ENCODE assay signal across 28 cellular contexts in the genomic region with DNA sequence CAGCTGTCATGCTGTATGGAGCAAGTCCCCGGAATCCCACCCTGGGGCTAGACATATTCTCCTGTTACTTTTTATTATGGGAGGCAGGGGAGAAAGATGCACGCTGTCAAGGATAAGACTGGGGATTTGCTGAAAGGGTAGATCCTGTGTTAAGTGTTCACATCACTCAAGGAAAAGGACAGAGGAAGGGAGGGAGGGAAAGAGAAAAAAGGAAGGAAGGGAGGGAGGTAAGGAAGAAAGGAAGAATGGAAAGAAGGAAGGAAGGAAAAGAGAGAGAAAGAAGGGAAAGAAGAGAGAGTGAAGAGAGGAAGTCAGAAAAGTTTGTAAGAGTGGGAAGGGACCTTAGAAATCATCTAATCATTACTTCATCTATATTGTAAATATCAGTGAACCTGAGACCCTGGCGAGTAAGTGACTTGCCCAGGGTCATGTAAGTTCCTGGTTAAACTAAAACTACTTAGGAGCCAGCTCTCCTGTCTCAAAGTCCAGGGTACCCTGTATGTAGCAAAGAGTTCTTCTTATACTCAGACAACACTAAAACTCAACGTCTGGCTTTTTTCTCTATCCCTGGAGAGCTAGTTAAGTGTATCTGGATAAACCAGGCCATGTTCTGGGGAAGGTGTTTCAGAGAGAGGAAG. TPM values are rescaled to one million over a fixed set of nuclear protein-coding genes. Genes with fewer than 3 reads are reported as not detected.
"Had no signal": no experiment of that assay in that cellular context is flagged by ENCODE, and none has a peak within 500 bp of the region (broad histone marks: within the 10 kb centered on the region; RNA-seq: fewer than 3 reads in every experiment).

No MANE protein-coding gene starts in this region.

- ATAC-seq: naive thymus-derived CD4-positive, alpha-beta T cell; natural killer cell; psoas muscle; right cardiac atrium; sciatic nerve; stimulated activated memory B cell treated with anti-CD40 and anti-IgM and Interleukin-4, amounts not matched to agents 10 μg/mL and 1 μg/mL and 100 μg/mL, for 72 hours; stimulated activated naive CD8-positive, alpha-beta T cell treated with anti-CD3 and anti-CD28 coated beads, Interleukin-15, amount 100 ng/mL, for 72 hours; stimulated activated naive CD8-positive, alpha-beta T cell treated with anti-CD3 and anti-CD28 coated beads, Interleukin-15, Interleukin-2, amounts not matched to agents 100 U/mL and 50 U/mL, for 24 hours; upper lobe of right lung had no signal

- H3K4me1 ChIP-seq: parathyroid adenoma, psoas muscle, spleen, suprapubic skin, testis, tibial artery, transverse colon, upper lobe of right lung, uterus had no signal

- H3K36me3 ChIP-seq: neural progenitor cell, ovary, spleen, suprapubic skin, tibial artery, transverse colon, upper lobe of right lung, uterus had no signal

- DNase-seq: naive thymus-derived CD4-positive, alpha-beta T cell; natural killer cell; occipital lobe; ovary; posterior cingulate gyrus; psoas muscle; right cardiac atrium; spleen; stimulated activated CD4-positive, alpha-beta T cell treated with anti-CD3 and anti-CD28 coated beads, Interleukin-12 subunit alpha, Interleukin-12 subunit beta, amount 100 ng/mL, for 4 hours; stimulated activated CD4-positive, alpha-beta T cell treated with anti-CD3 and anti-CD28 coated beads, Interleukin-1b, Interleukin-23, amount 100 ng/mL, for 48 hours; stimulated activated CD4-positive, alpha-beta T cell treated with anti-CD3 and anti-CD28 coated beads, Interleukin-4, amount 100 ng/mL, for 1 hour; stimulated activated CD4-positive, alpha-beta T cell treated with anti-CD3 and anti-CD28 coated beads, Interleukin-4, amount 100 ng/mL, for 4 hours; stimulated activated CD8-positive, alpha-beta memory T cell treated with anti-CD3 and anti-CD28 coated beads, Interleukin-4, amount 100 ng/mL, for 48 hours; stimulated activated naive CD4-positive, alpha-beta T cell; stimulated activated naive CD8-positive, alpha-beta T cell treated with anti-CD3 and anti-CD28 coated beads, Interleukin-15, amount 100 ng/mL, for 72 hours; stimulated activated naive CD8-positive, alpha-beta T cell treated with anti-CD3 and anti-CD28 coated beads, Interleukin-15, Interleukin-2, amounts not matched to agents 100 U/mL and 50 U/mL, for 24 hours; substantia nigra; testis; tibial artery; transverse colon; upper lobe of right lung; uterus had no signal

- H3K9ac ChIP-seq: neural progenitor cell, parathyroid adenoma had no signal

- H3K27ac ChIP-seq: neural progenitor cell, ovary, parathyroid adenoma, psoas muscle, skin epidermis, spleen, suprapubic skin, testis, tibial artery, transverse colon, upper lobe of right lung, uterus had no signal

- H3K4me3 ChIP-seq: neural progenitor cell, ovary, psoas muscle, skin epidermis, spleen, suprapubic skin, testis, tibial artery, transverse colon, upper lobe of right lung, uterus had no signal

- H3K4me2 ChIP-seq: neural progenitor cell had no signal

- H3K9me3 ChIP-seq: ovary, psoas muscle, suprapubic skin, testis, transverse colon, upper lobe of right lung, uterus had no signal

- H3K27me3 ChIP-seq: ovary, spleen, testis, transverse colon, upper lobe of right lung, uterus had no signal

RNA-seq across cellular contexts. Expression of a gene that starts 47.2 kb away (rescaled TPM):
- total RNA-seq: naive thymus-derived CD4-positive, alpha-beta T cell; natural killer cell had no signal
